6 cellular contexts compared by ENCODE assay signal in the genomic region with DNA sequence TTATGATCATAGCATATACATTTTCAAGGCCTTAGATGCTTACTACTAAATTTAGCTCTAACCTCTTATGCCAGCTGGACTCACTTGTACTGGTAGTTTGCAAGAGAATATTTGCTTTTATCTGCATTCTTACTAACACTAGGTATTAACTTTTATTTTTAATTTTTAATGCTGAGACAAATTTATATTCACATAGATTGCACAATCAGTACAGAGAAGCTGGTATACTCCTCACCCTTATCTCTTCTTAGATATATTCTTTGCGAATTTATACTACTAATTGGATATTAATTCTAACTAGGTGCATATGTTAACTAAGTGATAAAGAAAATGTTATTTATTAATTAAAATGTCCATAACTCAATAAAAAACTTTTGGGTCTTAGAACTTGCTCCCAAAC.
"Had no signal": no experiment of that assay in that cellular context is flagged by ENCODE, and none has a peak within 500 bp of the region (broad histone marks: within the 10 kb centered on the region; RNA-seq: fewer than 3 reads in every experiment).

No MANE protein-coding gene starts in this region.

- FAIRE-seq: HTR-8/SVneo, K562 had no signal

- H3K4me3 ChIP-seq: K562 had no signal

- H3K9ac ChIP-seq: KMS-11 had no signal

- H3K4me2 ChIP-seq: KMS-11 had no signal

- H3K27ac ChIP-seq: HL-60, KMS-11 had no signal

- DNase-seq: KBM-7, KG1 had no signal

- ATAC-seq: K562 had no signal
